ENCODE assay signal across 1 cellular context in genomic region chr9:86097510-86098224, GRCh38.
TF ChIP-seq lines count a peak whose summit lies in the region.

No MANE protein-coding gene starts in this region.

TF ChIP-seq in IMR-90, 13 proteins besides CTCF, POLR2A, EP300 and RAD21 (continued from another document):
- TF ChIP-seq NFE2L2 (IDR thresholded peaks at IDR 0.05; ENCODE audit: low read depth, low read length) (no peak), BHLHE40 (IDR thresholded peaks at IDR 0.05; ENCODE audit: low read depth, low read length) (no peak), SMC3 (IDR thresholded peaks at IDR 0.05; ENCODE audit: low read depth, low read length) (no peak), RCOR1 (IDR thresholded peaks at IDR 0.05; ENCODE audit: insufficient replicate concordance, low read length) (no peak)
